Comparison of ENCODE assay signal across 10 cellular contexts in genomic region chr5:344668-345067, GRCh38.
"Had no signal": no experiment of that assay in that cellular context is flagged by ENCODE, and none has a peak within 500 bp of the region (broad histone marks: within the 10 kb centered on the region; RNA-seq: fewer than 3 reads in every experiment).

No MANE protein-coding gene starts in this region.

- DNase-seq: SJCRH30, substantia nigra had no signal

- H3K27ac Mint-ChIP-seq: activated naive CD4-positive, alpha-beta T cell treated with anti-CD3 and anti-CD28 coated beads, Interleukin-2, amount 50 U/mL, for 24 hours; immature natural killer cell; naive thymus-derived CD8-positive, alpha-beta T cell; type B pancreatic cell had no signal

- H3K9me3 ChIP-seq: esophagus muscularis mucosa, lower lobe of right lung, right atrium auricular region, SJCRH30 had no signal

- H3K4me1 ChIP-seq: SJCRH30 had no signal

- H3K4me3 ChIP-seq: SJCRH30 had no signal

- H3K27ac ChIP-seq: esophagus muscularis mucosa, lower lobe of right lung, right atrium auricular region, SJCRH30, VCaP had no signal

- H3K36me3 Mint-ChIP-seq: immature natural killer cell; naive thymus-derived CD8-positive, alpha-beta T cell; type B pancreatic cell had no signal

- H3K9me3 Mint-ChIP-seq: activated naive CD4-positive, alpha-beta T cell treated with anti-CD3 and anti-CD28 coated beads, Interleukin-2, amount 50 U/mL, for 24 hours; naive thymus-derived CD8-positive, alpha-beta T cell; type B pancreatic cell had no signal

- H3K4me3 Mint-ChIP-seq: activated naive CD4-positive, alpha-beta T cell treated with anti-CD3 and anti-CD28 coated beads, Interleukin-2, amount 50 U/mL, for 24 hours; immature natural killer cell; type B pancreatic cell had no signal

- H3K27me3 ChIP-seq: right atrium auricular region, SJCRH30 had no signal

- H3K36me3 ChIP-seq: esophagus muscularis mucosa, right atrium auricular region, SJCRH30 had no signal
